Comparison of ENCODE assay signal across 14 cellular contexts in genomic region chr17:55740515-55741352, GRCh38. TPM values are rescaled to one million over a fixed set of nuclear protein-coding genes. Genes with fewer than 3 reads are reported as not detected.
DNase-seq lines count a peak whose midpoint lies in the region; ATAC-seq and TF ChIP-seq lines count a peak whose summit lies in the region.
"Had no signal": no experiment of that assay in that cellular context is flagged by ENCODE, and none has a peak within 500 bp of the region (broad histone marks: within the 10 kb centered on the region; RNA-seq: fewer than 3 reads in every experiment).

No MANE protein-coding gene starts in this region.

- DNase-seq in COLO829 (ENCODE audit: low spot score), result peak; percentile 86
- peak; percentile 19 for DNase-seq in OCI-M1 (lab: John Stamatoyannopoulos, UW)
- DNase-seq in kidney glomerular epithelial cell (lab: John Stamatoyannopoulos, UW), result no peak
- DNase-seq in MV-4-11 (lab: John Stamatoyannopoulos, UW), result no peak
- no peak for DNase-seq in Caco-2
- DNase-seq: CD4-positive, CD25-positive, alpha-beta regulatory T cell; DND-41; GF-D8; H9; Karpas-422 had no signal

- peak overlapping the region in 2 of 3 experiments; percentile 10 to 20 for H3K27ac Mint-ChIP-seq in nephron
- H3K27ac Mint-ChIP-seq in Caco-2 (ENCODE audit: unreplicated experiment), result no peak overlapping the region
- H3K27ac Mint-ChIP-seq: CD4-positive, CD25-positive, alpha-beta regulatory T cell; GM23338; H9 had no signal

- CTCF ChIA-PET in Caco-2 (lab: Charles Lee), result no interaction called here

- intact Hi-C loops in Caco-2 (cut with micrococcal nuclease; ENCODE audit: unreplicated experiment), result no loop called here

- POLR2A ChIA-PET in Caco-2 (lab: Charles Lee), result no interaction called here

- peaks cover 25% of the 10 kb centered on the region for H3K4me1 ChIP-seq in BLaER1
- no peaks in the 10 kb centered on the region for H3K4me1 ChIP-seq in Caco-2

- no peaks in the 10 kb centered on the region for H3K9me3 Mint-ChIP-seq in nephron
- H3K9me3 Mint-ChIP-seq in Caco-2 (ENCODE audit: unreplicated experiment), result no peaks in the 10 kb centered on the region
- H3K9me3 Mint-ChIP-seq: GM23338, H9 had no signal

- ATAC-seq in HG03432 (IDR thresholded peaks at IDR 0.05; ENCODE audit: unreplicated experiment), result no peak
- ATAC-seq: GM23338 had no signal

- peak overlapping the region; percentile 34; the same call in 1 of the 2 replicates for H3K4me2 ChIP-seq in BLaER1
- H3K4me2 ChIP-seq: GM23338 had no signal

- H3K27ac ChIP-seq in BLaER1, result no peak overlapping the region

- H3K4me1 Mint-ChIP-seq in nephron (peaks cover 16% of the 10 kb centered on the region), Caco-2 (ENCODE audit: low read depth, unreplicated experiment) (no peaks in the 10 kb centered on the region)
- H3K4me1 Mint-ChIP-seq: H9 had no signal

- H3K27me3 Mint-ChIP-seq in nephron (ENCODE audit: low read depth) (peaks cover 3% of the 10 kb centered on the region), Caco-2 (ENCODE audit: insufficient read depth, unreplicated experiment) (peaks cover 8% of the 10 kb centered on the region)

- BruUV-seq in Caco-2 (replicated peaks; lab: Mats Ljungman, UMichigan), result no TSS peak

- H3K4me3 Mint-ChIP-seq in nephron (no peak overlapping the region), Caco-2 (ENCODE audit: unreplicated experiment) (no peak overlapping the region)
- H3K4me3 Mint-ChIP-seq: CD4-positive, CD25-positive, alpha-beta regulatory T cell; GM23338; H9 had no signal

- TF ChIP-seq CTCF in nephron (IDR thresholded peaks at IDR 0.05; ENCODE audit: unreplicated experiment in 3 of 3) (no peak), Caco-2 (IDR thresholded peaks at IDR 0.05; ENCODE audit: insufficient read depth in 1 of 2, low read depth in 1 of 2, low read length in 1 of 2, severe bottlenecking in 1 of 2, unreplicated experiment in 1 of 2) (no peak)

- H3K27me3 ChIP-seq in BLaER1 (no peaks in the 10 kb centered on the region), Caco-2 (replicated peaks; ENCODE audit: control insufficient read depth, insufficient read depth, low read length) (no peaks in the 10 kb centered on the region)

- H3K36me3 Mint-ChIP-seq in nephron (ENCODE audit: low read depth) (no peaks in the 10 kb centered on the region), Caco-2 (ENCODE audit: insufficient read depth, unreplicated experiment) (no peaks in the 10 kb centered on the region)
- H3K36me3 Mint-ChIP-seq: CD4-positive, CD25-positive, alpha-beta regulatory T cell had no signal

- no peaks in the 10 kb centered on the region for H4K20me1 ChIP-seq in BLaER1

- no peak overlapping the region for H3K9ac ChIP-seq in BLaER1

- H3K4me3 ChIP-seq in BLaER1, result no peak overlapping the region
- no peak overlapping the region for H3K4me3 ChIP-seq in Caco-2 (ENCODE audit: low read depth, low read length)
- H3K4me3 ChIP-seq: GM23338 had no signal

- H3K9me3 ChIP-seq in BLaER1, result no peaks in the 10 kb centered on the region
- no peaks in the 10 kb centered on the region for H3K9me3 ChIP-seq in Caco-2

- H3K36me3 ChIP-seq in BLaER1, result no peaks in the 10 kb centered on the region
- H3K36me3 ChIP-seq in Caco-2 (ENCODE audit: control insufficient read depth, insufficient read depth, low read length), result no peaks in the 10 kb centered on the region

RNA-seq across cellular contexts. Expression of gene PCTP, which starts 10.1 kb away (rescaled TPM):
- total RNA-seq in Caco-2 (2022), result 15.7 and 16.7 TPM in 2 replicates

RNA-seq across cellular contexts. Expression of gene TMEM100, which starts 18.1 kb away (rescaled TPM):
- not detected in 2 replicates for total RNA-seq in Caco-2 (2022)
- total RNA-seq: CD4-positive, CD25-positive, alpha-beta regulatory T cell had no signal

Comparison
In these comparisons a context has a peak if more than half of its experiments do, and no peak if none do; other contexts are left out.
1. DNase-seq: peak in COLO829 (single experiment) and OCI-M1 (single experiment); none in kidney glomerular epithelial cell (single experiment), MV-4-11 (single experiment) and Caco-2 (0 of 2).